Comparison of ENCODE assay signal across 8 cellular contexts in genomic region chr17:82698065-82698973, GRCh38. TPM values are rescaled to one million over a fixed set of nuclear protein-coding genes. Genes with fewer than 3 reads are reported as not detected.
DNase-seq lines count a peak whose midpoint lies in the region; ATAC-seq and TF ChIP-seq lines count a peak whose summit lies in the region.

RAB40B (minus strand) TSS chr17:82698698; CDS start chr17:82698596, 102 bp downstream.

- no peaks in the 10 kb centered on the region for H3K36me3 ChIP-seq in adipocyte (ENCODE audit: control insufficient read depth, insufficient read depth, low read length, severe bottlenecking)
- no peaks in the 10 kb centered on the region for H3K36me3 ChIP-seq in cardiac muscle cell
- no peaks in the 10 kb centered on the region for H3K36me3 ChIP-seq in ovary
- H3K36me3 ChIP-seq in thymus (ENCODE audit: control insufficient read depth, insufficient read depth): no peaks in the 10 kb centered on the region

- peaks cover 9% of the 10 kb centered on the region for H3K4me1 ChIP-seq in adipocyte (ENCODE audit: control insufficient read depth, insufficient read depth, low read length)
- no peaks in the 10 kb centered on the region for H3K4me1 ChIP-seq in cardiac muscle cell (ENCODE audit: low read depth)
- H3K4me1 ChIP-seq in ovary (ENCODE audit: insufficient read depth): peaks cover 21% of the 10 kb centered on the region
- H3K4me1 ChIP-seq in thymus (ENCODE audit: control insufficient read depth, insufficient read depth, low read length): peaks cover 7% of the 10 kb centered on the region

- peak; percentile 96 for ATAC-seq in HG02678 (IDR thresholded peaks at IDR 0.05; ENCODE audit: unreplicated experiment)

- peak within 1 kb of the TSS; percentile 75 for H3K9ac ChIP-seq in adipocyte (ENCODE audit: low read length)

- no peak for TF ChIP-seq CTCF in GM12875 (IDR thresholded peaks at IDR 0.05; ENCODE audit: borderline replicate concordance, insufficient read depth, low read depth, low read length)
- no peak for TF ChIP-seq CTCF in cardiac muscle cell (IDR thresholded peaks at IDR 0.05; ENCODE audit: low read depth, low read length)
- TF ChIP-seq CTCF in ovary (IDR thresholded peaks at IDR 0.05): no peak

- H3K4me3 ChIP-seq in GM12875 (ENCODE audit: low read depth, low read length) (peak within 1 kb of the TSS; percentile 53), adipocyte (ENCODE audit: low read length) (peak within 1 kb of the TSS; percentile 83), cardiac muscle cell (peak within 1 kb of the TSS; percentile 85), ovary (peak within 1 kb of the TSS; percentile 74), thymus (ENCODE audit: low read length) (peak within 1 kb of the TSS; percentile 62)

- no peak for TF ChIP-seq EP300 in ovary (IDR thresholded peaks at IDR 0.05)

- 0 to 1% (median 1%) methylated on average over 43 to 112 of the region's 112 CpGs for WGBS in ovary, 3 donors
- under 1% methylated on average over 112 of the region's 112 CpGs for WGBS in thymus

- peaks cover 1% of the 10 kb centered on the region for H3K27me3 ChIP-seq in adipocyte (replicated peaks; ENCODE audit: control insufficient read depth, insufficient read depth, low read length)
- peaks cover 33% of the 10 kb centered on the region for H3K27me3 ChIP-seq in cardiac muscle cell
- no peaks in the 10 kb centered on the region for H3K27me3 ChIP-seq in ovary
- peaks cover 16% of the 10 kb centered on the region for H3K27me3 ChIP-seq in thymus (ENCODE audit: control insufficient read depth, insufficient read depth)

- no peak for TF ChIP-seq POLR2A in ovary (IDR thresholded peaks at IDR 0.05)

- H3K27ac ChIP-seq in cardiac muscle cell: no peak within 1 kb of the TSS
- H3K27ac ChIP-seq in ovary: no peak within 1 kb of the TSS
- H3K27ac ChIP-seq in thymus (ENCODE audit: low read depth): no peak within 1 kb of the TSS

- intact Hi-C loops in ovary (cut with DNase I): no loop called here

- H3K9me3 ChIP-seq in adipocyte (ENCODE audit: control insufficient read depth, low read length) (peaks cover 9% of the 10 kb centered on the region), cardiac muscle cell (ENCODE audit: low read depth) (no peaks in the 10 kb centered on the region), ovary (no peaks in the 10 kb centered on the region), thymus (ENCODE audit: control insufficient read depth) (peaks cover 5% of the 10 kb centered on the region)

- DNase-seq in NCI-H1105 treated with DMSO at 0.1 percent for 48 hours (lab: John Stamatoyannopoulos, UW) (peak; percentile 94), SW 1271 (lab: John Stamatoyannopoulos, UW) (peak; percentile 88 to 96), adipocyte (ENCODE audit: low read depth) (peak; percentile 99), cardiac muscle cell (ENCODE audit: low read depth in 1 of 2, low spot score in 1 of 2) (peak; percentile 99), ovary (peak; percentile 99)

RNA-seq across cellular contexts. Expression of gene RAB40B, which starts in this region (rescaled TPM):
- total RNA-seq in cardiac muscle cell (29.7 and 38.9 TPM in 2 replicates), ovary (10 to 100 TPM; 10.0 to 25.9 (median 14.9) TPM)
- polyA plus RNA-seq in cardiac muscle cell (28.9 and 42.8 TPM in 2 replicates), ovary (10 to 100 TPM in 1 of 2 donors, 1 to 10 TPM in 1; 9.2 to 18.6 TPM), thymus (8.4 TPM)
